Comparison of ENCODE assay signal across 8 cellular contexts in the genomic region with DNA sequence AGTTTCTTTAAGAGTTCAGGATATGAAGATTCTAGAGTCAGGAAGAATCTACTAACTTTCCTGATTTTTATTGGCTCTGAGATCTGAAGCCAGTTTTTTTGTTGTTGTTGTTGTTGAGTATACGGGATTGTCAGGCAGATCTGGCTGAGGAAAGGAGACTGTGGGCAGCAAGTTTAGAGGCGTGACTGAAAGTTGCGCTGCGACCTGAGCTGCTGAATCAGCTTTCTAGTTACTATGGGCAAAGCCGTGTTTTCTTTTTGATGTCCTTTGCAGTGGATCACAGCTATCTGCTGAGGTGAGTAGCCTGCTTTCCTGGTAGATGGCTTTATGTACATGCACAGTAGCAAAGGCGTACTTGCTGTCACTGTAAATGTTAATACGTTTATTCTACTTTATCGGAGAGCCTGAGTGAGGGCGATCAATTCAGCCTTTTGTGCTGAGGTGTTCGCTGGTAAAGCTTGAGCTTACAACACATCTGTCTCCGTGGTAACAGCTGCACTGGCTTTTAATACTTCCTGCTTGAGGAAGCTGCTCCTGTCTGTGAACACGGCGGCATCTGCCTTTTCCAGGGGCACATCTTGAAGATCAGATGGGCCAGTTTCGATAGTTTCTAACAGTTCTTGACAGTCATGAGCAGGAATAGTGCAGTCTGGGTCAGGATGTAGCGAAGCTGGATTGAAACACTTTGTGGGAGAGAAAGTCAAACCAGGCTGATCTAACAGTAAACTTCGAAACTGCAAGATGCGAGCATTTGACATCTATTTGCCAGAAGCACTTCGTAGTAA.
DNase-seq lines count a peak whose midpoint lies in the region; ATAC-seq and TF ChIP-seq lines count a peak whose summit lies in the region.
"Not testable (repeated sequence)": the region's sequence is repeated elsewhere in the genome, so short reads cannot be mapped to it uniquely, and the experiment has no call there.

No MANE protein-coding gene starts in this region.

- not testable (repeated sequence) for H3K9ac ChIP-seq in DND-41 (ENCODE audit: low read depth, low read length)
- H3K9ac ChIP-seq in duodenal mucosa (ENCODE audit: low read depth in 1 of 2, low read length in 2 of 2) = peak overlapping the region; percentile 38 to 56

- H3K9me3 ChIP-seq in DND-41 (ENCODE audit: insufficient read depth, low read length, severe bottlenecking); duodenal mucosa (ENCODE audit: control insufficient read depth in 1 of 2, low read length in 2 of 2); right lobe of liver; thyroid gland: not testable (repeated sequence)

- not testable (repeated sequence) for H3K79me2 ChIP-seq in DND-41 (ENCODE audit: insufficient read depth, low read length)

- not testable (repeated sequence) for H3K4me3 ChIP-seq in DND-41 (ENCODE audit: low read depth in 1 of 2, low read length in 2 of 2); thyroid gland (replicated peaks in 1 of 3)
- H3K4me3 ChIP-seq in duodenal mucosa (ENCODE audit: low read depth in 1 of 2, low read length in 2 of 2) (peak overlapping the region; percentile 43 to 47), right lobe of liver (peak overlapping the region in 2 of 3 donors; percentile 1 to 63)

- peaks cover 16% of the 10 kb centered on the region for H3K27me3 Mint-ChIP-seq in activated CD4-positive, alpha-beta T cell treated with anti-CD3 and anti-CD28 coated beads, Interleukin-2, amount 10 ng/mL, durations not matched to agents 24 days and 14 days

- DNase-seq in DND-41 (peak; percentile 9), NOMO-1 treated with DMSO at 0.1 percent for 48 hours (lab: John Stamatoyannopoulos, UW; ENCODE audit: unreplicated experiment) (peak; percentile 12), right lobe of liver (peak in 2 of 3 donors; percentile 16 to 55), retina (peak; percentile 4), thyroid gland (peak; percentile 52 to 53)
- peak; percentile 81 for DNase-seq in activated CD4-positive, alpha-beta T cell treated with anti-CD3 and anti-CD28 coated beads, Interleukin-2, amount 10 ng/mL, durations not matched to agents 24 days and 14 days
- DNase-seq in activated effector memory CD4-positive, alpha-beta T cell treated with anti-CD3 and anti-CD28 coated beads, Interleukin-2, amount 50 U/mL, for 16 hours = peak; percentile 80

- peak overlapping the region; percentile 96 for H3K27ac Mint-ChIP-seq in activated CD4-positive, alpha-beta T cell treated with anti-CD3 and anti-CD28 coated beads, Interleukin-2, amount 10 ng/mL, durations not matched to agents 24 days and 14 days

- peak overlapping the region; percentile 86 for H3K4me3 Mint-ChIP-seq in activated CD4-positive, alpha-beta T cell treated with anti-CD3 and anti-CD28 coated beads, Interleukin-2, amount 10 ng/mL, durations not matched to agents 24 days and 14 days

- not testable (repeated sequence) for H3K9me3 Mint-ChIP-seq in activated CD4-positive, alpha-beta T cell treated with anti-CD3 and anti-CD28 coated beads, Interleukin-2, amount 10 ng/mL, durations not matched to agents 24 days and 14 days

- not testable (repeated sequence) for H3K36me3 ChIP-seq in DND-41 (ENCODE audit: insufficient read depth, low read length); duodenal mucosa (ENCODE audit: control insufficient read depth in 1 of 2, insufficient read depth in 2 of 2, low read length in 2 of 2); right lobe of liver; thyroid gland

- not testable (repeated sequence) for TF ChIP-seq CTCF in DND-41 (IDR thresholded peaks at IDR 0.05; ENCODE audit: borderline replicate concordance, extremely low read depth, low read length, poor library complexity, severe bottlenecking); right lobe of liver (IDR thresholded peaks at IDR 0.05); thyroid gland (IDR thresholded peaks at IDR 0.05)

- peaks cover 28% of the 10 kb centered on the region for H3K4me1 Mint-ChIP-seq in activated CD4-positive, alpha-beta T cell treated with anti-CD3 and anti-CD28 coated beads, Interleukin-2, amount 10 ng/mL, durations not matched to agents 24 days and 14 days

- not testable (repeated sequence) for H3K36me3 Mint-ChIP-seq in activated CD4-positive, alpha-beta T cell treated with anti-CD3 and anti-CD28 coated beads, Interleukin-2, amount 10 ng/mL, durations not matched to agents 24 days and 14 days (ENCODE audit: low read depth)

- not testable (repeated sequence) for ATAC-seq in DND-41 (ENCODE audit: insufficient read depth, low read depth); right lobe of liver

- intact Hi-C loops in activated CD4-positive, alpha-beta T cell treated with anti-CD3 and anti-CD28 coated beads, Interleukin-2, amount 10 ng/mL, durations not matched to agents 24 days and 14 days (cut with micrococcal nuclease); right lobe of liver (cut with DNase I); thyroid gland (cut with DNase I): not testable (repeated sequence)

- not testable (repeated sequence) for H3K4me1 ChIP-seq in DND-41 (ENCODE audit: insufficient read depth, low read length); duodenal mucosa (ENCODE audit: control insufficient read depth in 1 of 2, insufficient read depth in 2 of 2, low read length in 2 of 2); thyroid gland
- H3K4me1 ChIP-seq in right lobe of liver = peaks cover 0 to 11% (median 0%) of the 10 kb centered on the region in 4 donors

- H3K27me3 ChIP-seq in DND-41 (ENCODE audit: insufficient read depth, low read length, poor library complexity); duodenal mucosa (ENCODE audit: control insufficient read depth in 1 of 2, insufficient read depth in 2 of 2, low read length in 2 of 2); right lobe of liver; thyroid gland: not testable (repeated sequence)

- not testable (repeated sequence) for H3K27ac ChIP-seq in DND-41 (ENCODE audit: low read length); right lobe of liver; thyroid gland
- peak overlapping the region; percentile 62 for H3K27ac ChIP-seq in duodenal mucosa (ENCODE audit: low read depth, low read length)

- H2AFZ ChIP-seq in DND-41 (ENCODE audit: low read depth, low read length) = not testable (repeated sequence)

- TF ChIP-seq POLR2A in right lobe of liver (IDR thresholded peaks at IDR 0.05); thyroid gland (IDR thresholded peaks at IDR 0.05): not testable (repeated sequence)

- WGBS in right lobe of liver (ENCODE audit: insufficient coverage, low coverage, low lambda C conversion rate, missing lambda C conversion rate) = 14% methylated on average over 17 of the region's 18 CpGs
- 32 to 50% methylated on average over 15 to 18 of the region's 18 CpGs for WGBS in thyroid gland, 2 donors

- not testable (repeated sequence) for H3K4me2 ChIP-seq in DND-41 (ENCODE audit: insufficient read depth, low read length)

- H4K20me1 ChIP-seq in DND-41 (ENCODE audit: insufficient read depth, low read length) = not testable (repeated sequence)

Comparison
In these comparisons a context has a peak if more than half of its experiments do, and no peak if none do; other contexts are left out.
1. DNase-seq: peak in every context shown above with its lines; median percentile 81 in activated CD4-positive, alpha-beta T cell treated with anti-CD3 and anti-CD28 coated beads, Interleukin-2, amount 10 ng/mL, durations not matched to agents 24 days and 14 days; 80 in activated effector memory CD4-positive, alpha-beta T cell treated with anti-CD3 and anti-CD28 coated beads, Interleukin-2, amount 50 U/mL, for 16 hours; 52 in thyroid gland; 36 in right lobe of liver; 12 in NOMO-1 treated with DMSO at 0.1 percent for 48 hours; 9 in DND-41; 4 in retina.